27 cellular contexts compared by ENCODE assay signal in the genomic region with DNA sequence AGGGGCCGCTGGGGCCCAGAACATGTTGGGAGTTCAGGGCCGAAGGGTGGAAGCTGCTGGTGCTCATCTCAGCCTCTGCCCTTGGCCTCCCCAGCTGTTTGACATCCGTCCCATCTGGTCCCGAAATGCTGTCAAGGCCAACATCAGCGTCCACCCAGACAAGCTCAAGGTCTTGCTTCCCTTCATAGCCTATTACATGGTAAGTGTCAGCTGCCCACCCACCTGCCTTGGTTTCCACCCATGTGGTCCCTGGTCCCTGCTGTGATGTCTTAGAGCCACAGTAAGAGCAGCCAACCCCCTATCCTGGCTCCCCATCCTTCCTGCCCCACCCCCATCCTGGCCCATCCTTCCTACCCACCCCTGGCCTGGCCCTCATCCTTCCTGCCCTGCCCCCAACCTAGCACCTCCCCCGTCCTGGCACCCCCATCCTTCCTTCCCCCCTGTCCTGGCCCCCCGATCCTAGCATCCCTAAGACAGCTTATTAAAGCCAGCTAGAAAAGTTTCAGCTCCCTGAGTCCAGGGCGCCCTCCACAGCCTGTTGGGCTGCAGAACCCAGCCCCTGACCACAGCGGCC. TPM values are rescaled to one million over a fixed set of nuclear protein-coding genes. Genes with fewer than 3 reads are reported as not detected.
"Had no signal": no experiment of that assay in that cellular context is flagged by ENCODE, and none has a peak within 500 bp of the region (broad histone marks: within the 10 kb centered on the region; RNA-seq: fewer than 3 reads in every experiment).

No MANE protein-coding gene starts in this region.

- H3K27me3 Mint-ChIP-seq: effector memory CD8-positive, alpha-beta T cell; naive thymus-derived CD8-positive, alpha-beta T cell; progenitor cell of endocrine pancreas; stimulated activated naive B cell treated with anti-CD40 and anti-IgM and Interleukin-4, amounts not matched to agents 10 μg/mL and 1 μg/mL and 100 μg/mL, for 72 hours; stimulated activated naive CD8-positive, alpha-beta T cell treated with anti-CD3 and anti-CD28 coated beads, Interleukin-15, Interleukin-2, amounts not matched to agents 100 ng/mL and 50 ng/mL, for 24 hours had no signal

- H3K27me3 ChIP-seq: esophagus squamous epithelium, hepatocyte, left lung, right lobe of liver, suprapubic skin, thyroid gland, vagina had no signal

- H3K4me2 ChIP-seq: hepatocyte had no signal

- H2AFZ ChIP-seq: hepatocyte, parathyroid adenoma had no signal

- H3K9me3 Mint-ChIP-seq: effector memory CD8-positive, alpha-beta T cell; naive thymus-derived CD8-positive, alpha-beta T cell; nephron progenitor cell; stimulated activated naive B cell treated with anti-CD40 and anti-IgM and Interleukin-4, amounts not matched to agents 10 μg/mL and 1 μg/mL and 100 μg/mL, for 72 hours; stimulated activated naive CD8-positive, alpha-beta T cell treated with anti-CD3 and anti-CD28 coated beads, Interleukin-15, Interleukin-2, amounts not matched to agents 100 ng/mL and 50 ng/mL, for 24 hours had no signal

- H3K79me2 ChIP-seq: hepatocyte, parathyroid adenoma had no signal

- FAIRE-seq: endometrium, small intestine had no signal

- H3K4me1 ChIP-seq: left lung, parathyroid adenoma, right lobe of liver, thyroid gland, vagina had no signal

- DNase-seq: dermis blood vessel endothelial cell; effector memory CD8-positive, alpha-beta T cell; erythroblast; esophagus squamous epithelium; foreskin melanocyte; head of caudate nucleus; left cardiac atrium; mammary epithelial cell; naive thymus-derived CD8-positive, alpha-beta T cell; nephron progenitor cell; occipital lobe; small intestine; stimulated activated CD4-positive, alpha-beta T cell treated with anti-CD3 and anti-CD28 coated beads, Interleukin-15, amount 100 ng/mL, for 24 hours; stimulated activated CD4-positive, alpha-beta T cell treated with anti-CD3 and anti-CD28 coated beads, Interleukin-2, amount 100 ng/mL, for 48 hours; stimulated activated naive B cell treated with anti-CD40 and anti-IgM and Interleukin-4, amounts not matched to agents 10 μg/mL and 1 μg/mL and 100 μg/mL, for 72 hours; thyroid gland; trophoblast cell had no signal

- H3K4me3 Mint-ChIP-seq: effector memory CD8-positive, alpha-beta T cell; naive thymus-derived CD8-positive, alpha-beta T cell; nephron progenitor cell; stimulated activated naive B cell treated with anti-CD40 and anti-IgM and Interleukin-4, amounts not matched to agents 10 μg/mL and 1 μg/mL and 100 μg/mL, for 72 hours; stimulated activated naive CD8-positive, alpha-beta T cell treated with anti-CD3 and anti-CD28 coated beads, Interleukin-15, Interleukin-2, amounts not matched to agents 100 ng/mL and 50 ng/mL, for 24 hours had no signal

- H3K4me3 ChIP-seq: coronary artery, esophagus squamous epithelium, hepatocyte, left lung, right lobe of liver, suprapubic skin, thyroid gland, vagina had no signal

- H3K27ac Mint-ChIP-seq: effector memory CD8-positive, alpha-beta T cell; naive thymus-derived CD8-positive, alpha-beta T cell; nephron progenitor cell; progenitor cell of endocrine pancreas; stimulated activated naive B cell treated with anti-CD40 and anti-IgM and Interleukin-4, amounts not matched to agents 10 μg/mL and 1 μg/mL and 100 μg/mL, for 72 hours; stimulated activated naive CD8-positive, alpha-beta T cell treated with anti-CD3 and anti-CD28 coated beads, Interleukin-15, Interleukin-2, amounts not matched to agents 100 ng/mL and 50 ng/mL, for 24 hours had no signal

- H3K27ac ChIP-seq: coronary artery, esophagus squamous epithelium, hepatocyte, left lung, parathyroid adenoma, right lobe of liver, suprapubic skin, thyroid gland, vagina had no signal

- ATAC-seq: effector memory CD8-positive, alpha-beta T cell; left cardiac atrium; left lung; naive thymus-derived CD8-positive, alpha-beta T cell; right lobe of liver; stimulated activated naive B cell treated with anti-CD40 and anti-IgM and Interleukin-4, amounts not matched to agents 10 μg/mL and 1 μg/mL and 100 μg/mL, for 72 hours had no signal

- H3K4me1 Mint-ChIP-seq: nephron progenitor cell; stimulated activated naive B cell treated with anti-CD40 and anti-IgM and Interleukin-4, amounts not matched to agents 10 μg/mL and 1 μg/mL and 100 μg/mL, for 72 hours had no signal

- H3K9ac ChIP-seq: parathyroid adenoma had no signal

- H3K9me3 ChIP-seq: esophagus squamous epithelium, left lung, right lobe of liver, suprapubic skin, thyroid gland, vagina had no signal

RNA-seq across cellular contexts. Expression of a gene that starts 9.7 kb away (rescaled TPM):
- total RNA-seq: occipital lobe had no signal
- polyA plus RNA-seq: naive thymus-derived CD8-positive, alpha-beta T cell had no signal
